Comparison of ENCODE assay signal across 8 cellular contexts in the genomic region with DNA sequence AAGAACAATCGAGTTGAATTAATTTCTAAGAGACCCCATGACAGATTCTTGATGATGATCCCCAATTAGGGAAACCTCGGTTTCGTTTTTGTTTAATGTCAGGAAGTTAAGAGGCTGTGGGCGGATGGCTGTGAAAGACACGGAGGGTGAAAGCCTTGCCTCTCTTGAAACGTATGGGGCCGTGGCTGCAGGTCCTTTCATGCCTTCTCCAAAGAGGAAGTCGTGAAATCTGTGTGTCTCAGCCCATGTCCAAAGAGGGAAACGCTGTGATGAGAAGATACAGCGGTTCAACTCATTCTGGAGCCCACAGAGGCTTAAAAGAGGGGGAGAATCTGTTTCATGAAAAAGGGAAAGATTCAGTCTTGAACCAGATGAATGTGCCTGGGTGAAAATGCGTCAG. TPM values are rescaled to one million over a fixed set of nuclear protein-coding genes. Genes with fewer than 3 reads are reported as not detected.
DNase-seq lines count a peak whose midpoint lies in the region; ATAC-seq and TF ChIP-seq lines count a peak whose summit lies in the region.

No MANE protein-coding gene starts in this region.

- no peaks in the 10 kb centered on the region for H3K9me3 ChIP-seq in gastrocnemius medialis

- H3K4me1 Mint-ChIP-seq in activated T-cell treated with anti-CD3 and anti-CD28 coated beads, Interleukin-2, amount 50 U/mL, for 72 hours (ENCODE audit: low read depth), result peaks cover 64% of the 10 kb centered on the region

- DNase-seq in M059J (ENCODE audit: low read depth) (peak; percentile 11), gastrocnemius medialis (peak; percentile 4 to 27), epidermal melanocyte (ENCODE audit: insufficient read length, low spot score) (no peak)
- DNase-seq in activated T-cell treated with anti-CD3 and anti-CD28 coated beads, Interleukin-2, amount 50 U/mL, for 72 hours, result peak; percentile 38 to 50

- intact Hi-C loops in gastrocnemius medialis (cut with DNase I; ENCODE audit: low total_unique reads), result no loop called here

- H3K27me3 Mint-ChIP-seq in activated T-cell treated with anti-CD3 and anti-CD28 coated beads, Interleukin-2, amount 50 U/mL, for 72 hours (ENCODE audit: low read depth), result no peaks in the 10 kb centered on the region

- in situ Hi-C loops in gastrocnemius medialis (cut with MboI; ENCODE audit: low sequenced_read_pairs in 4 of 4), result no loop called here

- H3K27ac Mint-ChIP-seq in activated T-cell treated with anti-CD3 and anti-CD28 coated beads, Interleukin-2, amount 50 U/mL, for 72 hours, result peak overlapping the region; percentile 92

- H3K36me3 Mint-ChIP-seq in activated T-cell treated with anti-CD3 and anti-CD28 coated beads, Interleukin-2, amount 50 U/mL, for 72 hours (ENCODE audit: insufficient read depth in 2 of 2), result peaks cover 0 to 5% of the 10 kb centered on the region in 2 donors

- H3K4me1 ChIP-seq in gastrocnemius medialis, result no peaks in the 10 kb centered on the region

- H3K4me3 Mint-ChIP-seq in activated T-cell treated with anti-CD3 and anti-CD28 coated beads, Interleukin-2, amount 50 U/mL, for 72 hours, result peak overlapping the region; percentile 78 to 86

- H3K36me3 ChIP-seq in gastrocnemius medialis, result no peaks in the 10 kb centered on the region

- H3K27ac ChIP-seq in gastrocnemius medialis, result no peak overlapping the region

- no peak for TF ChIP-seq POLR2A in gastrocnemius medialis (IDR thresholded peaks at IDR 0.05)

- ATAC-seq in GM19372 (IDR thresholded peaks at IDR 0.05; ENCODE audit: low read depth, unreplicated experiment), result peak; percentile 64
- peak; percentile 51 to 63 for ATAC-seq in activated T-cell treated with anti-CD3 and anti-CD28 coated beads, Interleukin-2, amount 50 U/mL, for 72 hours (replicated peaks in 1 of 2)
- no peak for ATAC-seq in gastrocnemius medialis
- ATAC-seq in HG02759 (IDR thresholded peaks at IDR 0.05; ENCODE audit: unreplicated experiment), result no peak
- ATAC-seq in HG03139 (IDR thresholded peaks at IDR 0.05; ENCODE audit: unreplicated experiment), result no peak
- no peak for ATAC-seq in HG03159 (IDR thresholded peaks at IDR 0.05; ENCODE audit: unreplicated experiment)

- H3K27me3 ChIP-seq in gastrocnemius medialis, result no peaks in the 10 kb centered on the region

- H3K9me3 Mint-ChIP-seq in activated T-cell treated with anti-CD3 and anti-CD28 coated beads, Interleukin-2, amount 50 U/mL, for 72 hours, result no peaks in the 10 kb centered on the region

- TF ChIP-seq CTCF in gastrocnemius medialis (IDR thresholded peaks at IDR 0.05 in 4 of 5, conservative IDR thresholded peaks at IDR 0.05 in 1 of 5), result no peak

- no peak overlapping the region for H3K4me3 ChIP-seq in gastrocnemius medialis

RNA-seq across cellular contexts. Expression of gene CARD11, which starts 51.4 kb away (rescaled TPM):
- 2.2 and 5.2 TPM in 2 replicates for total RNA-seq in M059J (2014; rRNA removed; shearing (Covaris generic))
- total RNA-seq in activated T-cell treated with anti-CD3 and anti-CD28 coated beads, Interleukin-2, amount 50 U/mL, for 72 hours, result 100 to 1,000 TPM; 101 to 114 TPM
- total RNA-seq in gastrocnemius medialis, result under 1 TPM in 1 of 4 donors, not detected in 3; 0.13 TPM

Comparison
In these comparisons a context has a peak if more than half of its experiments do, and no peak if none do; other contexts are left out.
1. ATAC-seq: peak in GM19372 (single experiment) and activated T-cell treated with anti-CD3 and anti-CD28 coated beads, Interleukin-2, amount 50 U/mL, for 72 hours (2 of 2); none in gastrocnemius medialis (0 of 2), HG02759 (single experiment), HG03139 (single experiment) and HG03159 (single experiment).
2. RNA of gene CARD11, which starts 51.4 kb away (total RNA-seq): 101 to 114 TPM in activated T-cell treated with anti-CD3 and anti-CD28 coated beads, Interleukin-2, amount 50 U/mL, for 72 hours; 2.2 to 5.2 TPM in M059J and 0.13 TPM in gastrocnemius medialis; every median in the first group is over 10 times any median in the second.